ENCODE assay signal across 1 cellular context in the genomic region with DNA sequence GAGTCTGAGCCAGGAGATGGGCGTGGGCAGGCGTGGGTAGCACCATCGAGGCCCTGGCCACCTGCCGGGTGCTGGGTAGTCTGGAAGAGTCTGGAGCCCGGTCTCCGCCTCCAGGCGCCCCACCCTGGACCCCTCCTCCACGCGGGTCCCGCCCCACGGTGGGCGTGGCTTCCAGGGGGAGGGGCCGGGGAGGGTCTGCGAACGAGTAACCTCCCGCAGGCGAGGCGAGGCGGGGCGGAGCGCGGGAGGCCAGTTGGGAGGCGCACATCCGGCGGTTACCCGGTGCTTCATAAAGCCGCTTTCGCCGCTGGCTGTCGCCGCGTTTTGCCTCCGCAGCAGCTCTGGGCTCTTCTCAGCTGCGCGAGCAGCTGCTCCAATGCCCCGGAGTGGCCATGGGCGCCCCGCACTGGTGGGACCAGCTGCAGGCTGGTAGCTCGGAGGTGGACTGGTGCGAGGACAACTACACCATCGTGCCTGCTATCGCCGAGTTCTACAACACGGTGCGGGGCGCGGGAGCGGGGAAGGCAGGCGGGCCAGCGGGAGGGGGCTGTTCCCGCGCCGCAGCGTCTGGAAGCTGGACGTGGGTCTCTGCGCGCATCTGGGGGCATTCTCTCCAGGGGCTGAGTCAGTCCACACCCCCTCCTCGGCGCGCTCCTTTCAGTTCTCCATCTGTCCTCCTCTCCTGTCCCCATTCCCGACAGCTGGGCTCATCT.
TF ChIP-seq lines count a peak whose summit lies in the region.

TSS of gene ACER2 (plus strand) at position 317 of the 713 bp plus-strand sequence. CDS start at position 393, 76 bp downstream.

TF ChIP-seq in WTC11, 78 proteins besides CTCF, POLR2A, EP300 and RAD21 (continued from another document):
- TF ChIP-seq ZSCAN18 (CRISPR knock-in tag; IDR thresholded peaks at IDR 0.05) (no peak), FOXJ3 (CRISPR knock-in tag; IDR thresholded peaks at IDR 0.05; ENCODE audit: borderline replicate concordance) (no peak), ZNF263 (CRISPR knock-in tag; IDR thresholded peaks at IDR 0.05; ENCODE audit: low read depth) (no peak)
